16 cellular contexts compared by ENCODE assay signal in genomic region chr1:94971491-94971924, GRCh38. TPM values are rescaled to one million over a fixed set of nuclear protein-coding genes. Genes with fewer than 3 reads are reported as not detected.
DNase-seq lines count a peak whose midpoint lies in the region; ATAC-seq and TF ChIP-seq lines count a peak whose summit lies in the region.
"Had no signal": no experiment of that assay in that cellular context is flagged by ENCODE, and none has a peak within 500 bp of the region (broad histone marks: within the 10 kb centered on the region; RNA-seq: fewer than 3 reads in every experiment).

No MANE protein-coding gene starts in this region.

- H3K27ac Mint-ChIP-seq in WTC11, result peak overlapping the region; percentile 55; the same call in 1 of the 2 replicates
- H3K27ac Mint-ChIP-seq: stimulated activated memory B cell treated with anti-CD40 and anti-IgM and Interleukin-4, amounts not matched to agents 10 μg/mL and 1 μg/mL and 100 μg/mL, for 72 hours had no signal

- H3K36me3 ChIP-seq in right atrium auricular region (no peaks in the 10 kb centered on the region), spleen (no peaks in the 10 kb centered on the region)

- no peaks in the 10 kb centered on the region for H3K27me3 Mint-ChIP-seq in WTC11 (ENCODE audit: low read depth)
- H3K27me3 Mint-ChIP-seq: stimulated activated memory B cell treated with anti-CD40 and anti-IgM and Interleukin-4, amounts not matched to agents 10 μg/mL and 1 μg/mL and 100 μg/mL, for 72 hours had no signal

- peaks cover 0 to 28% of the 10 kb centered on the region in 2 donors for H3K4me1 ChIP-seq in right atrium auricular region
- H3K4me1 ChIP-seq in spleen, result peaks cover 0 to 16% (median 6%) of the 10 kb centered on the region in 6 donors

- no peak overlapping the region for H3K4me3 ChIP-seq in right atrium auricular region
- H3K4me3 ChIP-seq in spleen, result no peak overlapping the region
- H3K4me3 ChIP-seq: lung, skin epidermis had no signal

- CTCF ChIA-PET in WTC11 (lab: Charles Lee), result no interaction called here

- intact Hi-C loops in spleen (cut with DNase I; ENCODE audit: low total_unique reads), result no loop called here

- no peak overlapping the region for H3K4me3 Mint-ChIP-seq in WTC11
- H3K4me3 Mint-ChIP-seq: stimulated activated memory B cell treated with anti-CD40 and anti-IgM and Interleukin-4, amounts not matched to agents 10 μg/mL and 1 μg/mL and 100 μg/mL, for 72 hours had no signal

- peaks cover 17% of the 10 kb centered on the region for H3K4me1 Mint-ChIP-seq in WTC11
- H3K4me1 Mint-ChIP-seq: stimulated activated memory B cell treated with anti-CD40 and anti-IgM and Interleukin-4, amounts not matched to agents 10 μg/mL and 1 μg/mL and 100 μg/mL, for 72 hours had no signal

- TF ChIP-seq CTCF in WTC11 (IDR thresholded peaks at IDR 0.05) (no peak), right atrium auricular region (IDR thresholded peaks at IDR 0.05) (no peak), spleen (IDR thresholded peaks at IDR 0.05 in 8 of 11, conservative IDR thresholded peaks at IDR 0.05 in 3 of 11) (no peak), GM10266 (IDR thresholded peaks at IDR 0.05; ENCODE audit: control insufficient read depth, insufficient read depth, low read depth, missing control alignments) (no peak)

- ATAC-seq in WTC11 (no peak), HG03469 (IDR thresholded peaks at IDR 0.05; ENCODE audit: unreplicated experiment) (no peak), HG02610 (IDR thresholded peaks at IDR 0.05; ENCODE audit: unreplicated experiment) (no peak), GM21737 (IDR thresholded peaks at IDR 0.05; ENCODE audit: unreplicated experiment) (no peak)
- ATAC-seq: stimulated activated memory B cell treated with anti-CD40 and anti-IgM and Interleukin-4, amounts not matched to agents 10 μg/mL and 1 μg/mL and 100 μg/mL, for 72 hours had no signal

- DNase-seq in HCEC 1CT, result peak; percentile 96
- DNase-seq in WTC11 (ENCODE audit: low spot score), result no peak
- no peak for DNase-seq in right atrium auricular region (ENCODE audit: low spot score)
- no peak for DNase-seq in spleen
- no peak for DNase-seq in GM10266 (ENCODE audit: extremely low spot score)
- DNase-seq: activated CD4-positive, alpha-beta T cell treated with anti-CD3 and anti-CD28 coated beads for 1 hour; activated naive CD4-positive, alpha-beta T cell treated with Interleukin-2 at 50 U/mL for 16 hours; DMS79; GOT3; NCI-H187 treated with DMSO at 0.1 percent for 48 hours had no signal

- H3K27ac ChIP-seq in right atrium auricular region, result peak overlapping the region; percentile 9 to 67
- H3K27ac ChIP-seq in spleen, result peak overlapping the region in 7 of 8 donors; percentile 40 to 79 (median 62)

- H3K27me3 ChIP-seq in right atrium auricular region (no peaks in the 10 kb centered on the region), spleen (replicated peaks in 1 of 7) (no peaks in the 10 kb centered on the region)

- POLR2A ChIA-PET in WTC11 (lab: Charles Lee), result no interaction called here

- WGBS in spleen, 5 donors, result 54 to 70% (median 64%) methylated on average over 6 of the region's 6 CpGs

- no peak for TF ChIP-seq POLR2A in spleen (IDR thresholded peaks at IDR 0.05)

- H3K9me3 ChIP-seq in right atrium auricular region (no peaks in the 10 kb centered on the region), spleen (no peaks in the 10 kb centered on the region)

- H3K9me3 Mint-ChIP-seq in WTC11, result peaks cover 4% of the 10 kb centered on the region; the same call in 1 of the 2 replicates
- H3K9me3 Mint-ChIP-seq: stimulated activated memory B cell treated with anti-CD40 and anti-IgM and Interleukin-4, amounts not matched to agents 10 μg/mL and 1 μg/mL and 100 μg/mL, for 72 hours had no signal

- no peaks in the 10 kb centered on the region for H3K36me3 Mint-ChIP-seq in WTC11
- H3K36me3 Mint-ChIP-seq: stimulated activated memory B cell treated with anti-CD40 and anti-IgM and Interleukin-4, amounts not matched to agents 10 μg/mL and 1 μg/mL and 100 μg/mL, for 72 hours had no signal

TF ChIP-seq in WTC11, 78 proteins besides CTCF, POLR2A, EP300 and RAD21:
- TF ChIP-seq JAZF1 (CRISPR knock-in tag; IDR thresholded peaks at IDR 0.05) (no peak), SP1 (CRISPR knock-in tag; conservative IDR thresholded peaks at IDR 0.05) (no peak), ZMAT4 (CRISPR knock-in tag; IDR thresholded peaks at IDR 0.05) (no peak), ZNF232 (CRISPR knock-in tag; IDR thresholded peaks at IDR 0.05) (no peak), EMX1 (CRISPR knock-in tag; IDR thresholded peaks at IDR 0.05) (no peak), FOXP1 (CRISPR knock-in tag; IDR thresholded peaks at IDR 0.05; ENCODE audit: borderline replicate concordance) (no peak), ZNF423 (CRISPR knock-in tag; IDR thresholded peaks at IDR 0.05) (no peak), ERG (CRISPR knock-in tag; IDR thresholded peaks at IDR 0.05) (no peak), NR3C1 (CRISPR knock-in tag; conservative IDR thresholded peaks at IDR 0.05; ENCODE audit: low read depth) (no peak), ZNF396 (CRISPR knock-in tag; IDR thresholded peaks at IDR 0.05; ENCODE audit: borderline replicate concordance) (no peak), NR1H2 (CRISPR knock-in tag; IDR thresholded peaks at IDR 0.05) (no peak), SOX15 (CRISPR knock-in tag; IDR thresholded peaks at IDR 0.05) (no peak), TEAD1 (CRISPR knock-in tag; IDR thresholded peaks at IDR 0.05) (no peak)
- TF ChIP-seq, protein P1, sequence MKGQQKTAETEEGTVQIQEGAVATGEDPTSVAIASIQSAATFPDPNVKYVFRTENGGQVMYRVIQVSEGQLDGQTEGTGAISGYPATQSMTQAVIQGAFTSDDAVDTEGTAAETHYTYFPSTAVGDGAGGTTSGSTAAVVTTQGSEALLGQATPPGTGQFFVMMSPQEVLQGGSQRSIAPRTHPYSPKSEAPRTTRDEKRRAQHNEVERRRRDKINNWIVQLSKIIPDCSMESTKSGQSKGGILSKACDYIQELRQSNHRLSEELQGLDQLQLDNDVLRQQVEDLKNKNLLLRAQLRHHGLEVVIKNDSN (CRISPR knock-in tag; IDR thresholded peaks at IDR 0.05), result no peak

RNA-seq across cellular contexts. Expression of gene CNN3, which starts 44.6 kb away (rescaled TPM):
- total RNA-seq in WTC11 (2021) (183 to 187 TPM (median 185 TPM) in 3 replicates), right atrium auricular region (100 to 1,000 TPM in 1 of 2 donors, 10 to 100 TPM in 1; 82.2 to 124 TPM), spleen (100 to 1,000 TPM in 6 of 7 donors, 10 to 100 TPM in 1; 83.8 to 124 (median 111) TPM)
- polyA plus RNA-seq in spleen, result 10 to 100 TPM; 27.4 to 94.1 (median 54.8) TPM
